Comparison of ENCODE assay signal across 9 cellular contexts in genomic region chr1:27536767-27537166, GRCh38. TPM values are rescaled to one million over a fixed set of nuclear protein-coding genes. Genes with fewer than 3 reads are reported as not detected.
DNase-seq lines count a peak whose midpoint lies in the region; FAIRE-seq and TF ChIP-seq lines count a peak whose summit lies in the region.
"Had no signal": no experiment of that assay in that cellular context is flagged by ENCODE, and none has a peak within 500 bp of the region (broad histone marks: within the 10 kb centered on the region; RNA-seq: fewer than 3 reads in every experiment).

No MANE protein-coding gene starts in this region.

- no peak for FAIRE-seq in small intestine (lab: Jason Lieb, UNC)
- FAIRE-seq: A204.1 had no signal

- H3K4me1 Mint-ChIP-seq in type B pancreatic cell (ENCODE audit: unreplicated experiment) (peaks cover 58% of the 10 kb centered on the region), progenitor cell of endocrine pancreas (ENCODE audit: low read depth) (peaks cover 19% of the 10 kb centered on the region)

- in situ Hi-C loops in mammary epithelial cell (cut with MboI; ENCODE audit: low sequenced_read_pairs in 2 of 2), result no loop called here

- H3K79me2 ChIP-seq in mammary epithelial cell (ENCODE audit: insufficient read depth, low read length), result peaks cover 20% of the 10 kb centered on the region

- H3K27ac ChIP-seq in mammary epithelial cell (ENCODE audit: insufficient read depth, low read depth, low read length), result peak overlapping the region; percentile 56
- peak overlapping the region; percentile 85 for H3K27ac ChIP-seq in layer of hippocampus (ENCODE audit: low read depth, low read length)
- peak overlapping the region in 1 of 2 donors; percentile 28 for H3K27ac ChIP-seq in small intestine (ENCODE audit: low read depth in 1 of 2, low read length in 1 of 2)

- H4K20me1 ChIP-seq in mammary epithelial cell (ENCODE audit: insufficient read depth, low read length), result no peaks in the 10 kb centered on the region

- DNase-seq in DMS153 (lab: John Stamatoyannopoulos, UW) (peak; percentile 28), DMS153 treated with DMSO at 0.1 percent for 48 hours (lab: John Stamatoyannopoulos, UW; ENCODE audit: unreplicated experiment) (no peak), mammary epithelial cell (peak; percentile 74), type B pancreatic cell (ENCODE audit: extremely low spot score, unreplicated experiment) (no peak), progenitor cell of endocrine pancreas (ENCODE audit: low spot score, unreplicated experiment) (no peak), small intestine (no peak), GM10266 (ENCODE audit: extremely low spot score) (no peak)

- no peaks in the 10 kb centered on the region for H3K9me3 Mint-ChIP-seq in type B pancreatic cell
- H3K9me3 Mint-ChIP-seq in progenitor cell of endocrine pancreas (ENCODE audit: low read depth), result no peaks in the 10 kb centered on the region

- H3K27ac Mint-ChIP-seq in type B pancreatic cell (peak overlapping the region; percentile 71), progenitor cell of endocrine pancreas (no peak overlapping the region)

- intact Hi-C loops in mammary epithelial cell (cut with micrococcal nuclease), result no loop called here

- dilution Hi-C loops in mammary epithelial cell (cut with HindIII; ENCODE audit: low sequenced_read_pairs), result no loop called here

- H3K27me3 Mint-ChIP-seq in type B pancreatic cell, result no peaks in the 10 kb centered on the region
- no peaks in the 10 kb centered on the region for H3K27me3 Mint-ChIP-seq in progenitor cell of endocrine pancreas

- H3K36me3 ChIP-seq in mammary epithelial cell (ENCODE audit: insufficient read depth, low read length) (peaks cover 5% of the 10 kb centered on the region), small intestine (ENCODE audit: control insufficient read depth in 2 of 2, insufficient read depth in 2 of 2, low read length in 2 of 2) (no peaks in the 10 kb centered on the region)

- no peak for TF ChIP-seq CTCF in mammary epithelial cell (conservative IDR thresholded peaks at IDR 0.05 in 1 of 2, IDR thresholded peaks at IDR 0.05 in 1 of 2; ENCODE audit: extremely low read depth in 1 of 2, insufficient read depth in 1 of 2, low read depth in 1 of 2, low read length in 2 of 2)
- no peak for TF ChIP-seq CTCF in type B pancreatic cell (conservative IDR thresholded peaks at IDR 0.05)
- no peak for TF ChIP-seq CTCF in progenitor cell of endocrine pancreas (IDR thresholded peaks at IDR 0.05; ENCODE audit: unreplicated experiment)
- no peak for TF ChIP-seq CTCF in GM10266 (IDR thresholded peaks at IDR 0.05; ENCODE audit: control insufficient read depth, insufficient read depth, low read depth, missing control alignments)

- WGBS in mammary epithelial cell (ENCODE audit: low coverage, missing lambda C conversion rate), result 0% methylated on average over 2 of the region's 11 CpGs
- WGBS in small intestine, 3 donors, result 55 to 68% (median 64%) methylated on average over 9 to 11 of the region's 11 CpGs

- no peak overlapping the region for H2AFZ ChIP-seq in mammary epithelial cell (ENCODE audit: low read depth, low read length)

- CTCF ChIA-PET in mammary epithelial cell (lab: Charles Lee; ENCODE audit: low non-redundant PET), result interaction anchor here (0.6 kb wide), 1 partner anchor 240 kb away, joined by 3 read pairs; no protein-coding TSS in a partner anchor

- H3K4me3 ChIP-seq in mammary epithelial cell (replicated peaks in 1 of 3; ENCODE audit: insufficient read depth in 1 of 3, low read depth in 2 of 3, low read length in 3 of 3) (no peak overlapping the region), small intestine (ENCODE audit: low read depth in 1 of 2, low read length in 2 of 2) (no peak overlapping the region)

- BruUV-seq in mammary epithelial cell (replicated peaks; lab: Mats Ljungman, UMichigan), result no TSS peak

- H3K4me3 Mint-ChIP-seq in type B pancreatic cell (peak overlapping the region; percentile 31), progenitor cell of endocrine pancreas (ENCODE audit: low read depth) (no peak overlapping the region)

- H3K9ac ChIP-seq in mammary epithelial cell (ENCODE audit: insufficient read depth, low read length), result peak overlapping the region; percentile 64

- H3K4me2 ChIP-seq in mammary epithelial cell (ENCODE audit: insufficient read depth, low read depth, low read length), result peak overlapping the region; percentile 29

- H3K4me1 ChIP-seq in mammary epithelial cell (ENCODE audit: insufficient read depth, low read length) (peaks cover 66% of the 10 kb centered on the region), small intestine (ENCODE audit: control insufficient read depth in 2 of 2, insufficient read depth in 1 of 2, low read depth in 1 of 2, low read length in 1 of 2) (no peaks in the 10 kb centered on the region)

- peaks cover 24% of the 10 kb centered on the region for H3K36me3 Mint-ChIP-seq in type B pancreatic cell
- peaks cover 15% of the 10 kb centered on the region for H3K36me3 Mint-ChIP-seq in progenitor cell of endocrine pancreas (ENCODE audit: insufficient read depth)

- H3K9me3 ChIP-seq in mammary epithelial cell (replicated peaks; ENCODE audit: insufficient read depth, low read length) (no peaks in the 10 kb centered on the region), small intestine (ENCODE audit: control insufficient read depth, low read depth) (no peaks in the 10 kb centered on the region)

- no peaks in the 10 kb centered on the region for H3K27me3 ChIP-seq in mammary epithelial cell (ENCODE audit: insufficient read depth, low read length)
- H3K27me3 ChIP-seq in layer of hippocampus (ENCODE audit: control insufficient read depth, insufficient read depth, low read length), result no peaks in the 10 kb centered on the region
- H3K27me3 ChIP-seq in small intestine (ENCODE audit: control insufficient read depth in 2 of 2, insufficient read depth in 2 of 2, low read length in 2 of 2), result no peaks in the 10 kb centered on the region

RNA-seq across cellular contexts. Expression of gene WASF2, which starts 46.8 kb away (rescaled TPM):
- total RNA-seq in mammary epithelial cell (100 to 1,000 TPM in 1 of 2 donors, 10 to 100 TPM in 1; 32.2 to 138 TPM), type B pancreatic cell (ENCODE audit: low replicate concordance) (113 and 123 TPM in 2 replicates), progenitor cell of endocrine pancreas (74.6 and 76.9 TPM in 2 replicates)
- polyA plus RNA-seq in mammary epithelial cell (58.1 TPM), small intestine (10 to 100 TPM; 19.5 to 49.3 (median 20.5) TPM)
- polyA minus RNA-seq in mammary epithelial cell, result 246 TPM

Comparison
In these comparisons a context has a peak if more than half of its experiments do, and no peak if none do; other contexts are left out.
1. DNase-seq: peak in DMS153 (single experiment) and mammary epithelial cell (single experiment); none in DMS153 treated with DMSO at 0.1 percent for 48 hours (single experiment), type B pancreatic cell (single experiment), progenitor cell of endocrine pancreas (single experiment), small intestine (single experiment) and GM10266 (single experiment).